ENCODE assay signal across 1 cellular context in the genomic region with DNA sequence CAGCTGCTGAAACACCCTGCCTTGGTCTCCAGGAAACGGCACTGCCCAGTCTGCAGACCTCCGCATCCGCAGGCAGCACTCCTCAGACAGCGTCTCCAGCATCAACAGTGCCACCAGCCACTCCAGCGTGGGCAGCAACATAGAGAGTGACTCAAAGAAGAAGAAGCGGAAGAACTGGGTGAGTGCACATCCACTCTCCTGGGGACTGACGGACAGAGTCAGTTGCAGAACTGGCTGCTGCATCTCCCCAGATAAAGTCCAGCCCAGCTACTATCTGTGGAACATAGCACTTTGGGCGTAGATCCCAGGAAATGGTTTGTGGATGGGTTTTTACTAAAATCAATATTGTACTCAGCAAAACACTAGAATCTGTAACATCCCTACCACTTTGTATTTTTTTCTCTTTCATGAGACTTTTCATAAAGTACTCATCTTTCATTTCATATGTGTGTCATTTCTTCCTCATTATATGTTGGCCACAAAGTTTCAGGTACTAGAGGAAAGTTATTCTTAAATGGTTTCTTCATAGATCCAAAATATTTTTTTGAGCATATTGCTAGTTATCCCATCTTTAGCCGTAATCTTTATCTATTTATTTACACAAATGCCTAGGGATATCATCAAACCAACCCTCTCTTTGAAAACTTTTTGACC.
TF ChIP-seq lines count a peak whose summit lies in the region.

No MANE protein-coding gene starts in this region.

TF ChIP-seq in K562, 482 proteins besides CTCF, POLR2A, EP300 and RAD21 (continued from another document and continues in another):
- TF ChIP-seq RCOR1 (IDR thresholded peaks at IDR 0.05; ENCODE audit: borderline replicate concordance in 1 of 2, low read depth in 2 of 2, low read length in 2 of 2) (peak in 1 of 2 experiments; percentile 91; a peak in 3 of 4 replicates), HDAC2 (IDR thresholded peaks at IDR 0.05) (0 out of 2 replicates have a peak, but pooled peaks have one; percentile 40), MYNN (IDR thresholded peaks at IDR 0.05) (peak; percentile 76), MYNN (CRISPR knock-in tag; IDR thresholded peaks at IDR 0.05) (no peak), CCNT2 (IDR thresholded peaks at IDR 0.05; ENCODE audit: borderline replicate concordance, extremely low read depth, insufficient read length, low read depth, low read length) (peak; percentile 18), RBM39 (optimal IDR thresholded peaks at IDR 0.05; ENCODE audit: low read depth, low read length) (no peak), TCF3 (CRISPR knock-in tag; IDR thresholded peaks at IDR 0.05) (peak; percentile 90), HDAC3 (IDR thresholded peaks at IDR 0.05; ENCODE audit: borderline replicate concordance, partially characterized antibody) (no peak), FIP1L1 (IDR thresholded peaks at IDR 0.05; ENCODE audit: low read depth, low read length, poor library complexity, severe bottlenecking) (no peak), TEAD4 (IDR thresholded peaks at IDR 0.05; ENCODE audit: low read length) (peak; percentile 81), TEAD4 (CRISPR knock-in tag; IDR thresholded peaks at IDR 0.05; ENCODE audit: borderline replicate concordance) (no peak), MAFF (IDR thresholded peaks at IDR 0.05; ENCODE audit: low read length) (0 out of 2 replicates have a peak, but pooled peaks have one; percentile 3), ZNF184 (CRISPR knock-in tag; IDR thresholded peaks at IDR 0.05) (no peak), DPF2 (IDR thresholded peaks at IDR 0.05) (peak; percentile 80; the same call in 1 of the 2 replicates), NFE2 (IDR thresholded peaks at IDR 0.05; ENCODE audit: low read depth) (peak; percentile 8; the same call in 1 of the 2 replicates), ATF7 (IDR thresholded peaks at IDR 0.05) (0 out of 2 replicates have a peak, but pooled peaks have one; percentile 15), NCOA1 (IDR thresholded peaks at IDR 0.05; ENCODE audit: low read depth) (peak; percentile 55; the same call in 1 of the 2 replicates), MTA3 (IDR thresholded peaks at IDR 0.05; ENCODE audit: borderline replicate concordance) (peak; percentile 45; the same call in 1 of the 2 replicates), MEIS2 (IDR thresholded peaks at IDR 0.05; ENCODE audit: partially characterized antibody) (peak; percentile 46), ZFPM2 (CRISPR knock-in tag; IDR thresholded peaks at IDR 0.05) (no peak), NR2C1 (IDR thresholded peaks at IDR 0.05) (no peak), NR2C1 (tag; IDR thresholded peaks at IDR 0.05) (no peak), CREB1 (IDR thresholded peaks at IDR 0.05) (peak; percentile 27; the same call in 1 of the 2 replicates), CREB1 (CRISPR knock-in tag; IDR thresholded peaks at IDR 0.05) (no peak), FOXJ2 (tag; IDR thresholded peaks at IDR 0.05) (no peak), ARID2 (IDR thresholded peaks at IDR 0.05) (no peak), TRIM24 (IDR thresholded peaks at IDR 0.05) (peak in 1 of 2 experiments; percentile 63; a peak in 2 of 4 replicates), EHMT2 (IDR thresholded peaks at IDR 0.05) (0 out of 2 replicates have a peak, but pooled peaks have one; percentile 11), BHLHE40 (IDR thresholded peaks at IDR 0.05; ENCODE audit: low read length) (0 out of 2 replicates have a peak, but pooled peaks have one; percentile 5), NCOA2 (IDR thresholded peaks at IDR 0.05; ENCODE audit: partially characterized antibody in 2 of 2) (peak in 1 of 2 experiments; percentile 29), SOX6 (IDR thresholded peaks at IDR 0.05) (peak; percentile 45; the same call in 1 of the 2 replicates), FUS (optimal IDR thresholded peaks at IDR 0.05; ENCODE audit: low read depth, low read length) (no peak), EGR1 (conservative IDR thresholded peaks at IDR 0.05) (peak; percentile 66), CTBP1 (IDR thresholded peaks at IDR 0.05; ENCODE audit: borderline replicate concordance) (peak; percentile 83), CBFA2T3 (IDR thresholded peaks at IDR 0.05) (peak; percentile 87), FOXA1 (IDR thresholded peaks at IDR 0.05; ENCODE audit: borderline replicate concordance) (no peak), POLR3G (IDR thresholded peaks at IDR 0.05; ENCODE audit: extremely low read depth, insufficient read length, insufficient replicate concordance) (no peak), ERF (CRISPR knock-in tag; IDR thresholded peaks at IDR 0.05) (no peak), SMARCA4 (IDR thresholded peaks at IDR 0.05) (peak; percentile 77; the same call in 1 of the 2 replicates), CREM (IDR thresholded peaks at IDR 0.05; ENCODE audit: low read depth) (peak; percentile 61), ZNF24 (IDR thresholded peaks at IDR 0.05) (peak; percentile 34; the same call in 1 of the 2 replicates), NRF1 (conservative IDR thresholded peaks at IDR 0.05 in 1 of 2, IDR thresholded peaks at IDR 0.05 in 1 of 2) (peak; percentile 12 to 22; a peak in 1 of 4 replicates), NFIC (IDR thresholded peaks at IDR 0.05) (peak; percentile 44), ARNT (IDR thresholded peaks at IDR 0.05) (0 out of 4 replicates have a peak, but pooled peaks of 1 of the 2 experiments have one; percentile 45), PPARD (CRISPR knock-in tag; IDR thresholded peaks at IDR 0.05) (no peak), CCAR2 (IDR thresholded peaks at IDR 0.05; ENCODE audit: low read depth, low read length) (no peak), MAFG (tag; conservative IDR thresholded peaks at IDR 0.05) (no peak), LCOR (CRISPR knock-in tag; IDR thresholded peaks at IDR 0.05) (0 out of 2 replicates have a peak, but pooled peaks have one; percentile 29), POLR2G (IDR thresholded peaks at IDR 0.05; ENCODE audit: low read depth, low read length) (peak; percentile 35; the same call in 1 of the 2 replicates), KLF16 (IDR thresholded peaks at IDR 0.05) (peak; percentile 22; the same call in 1 of the 2 replicates), KHSRP (IDR thresholded peaks at IDR 0.05) (no peak), FOS (IDR thresholded peaks at IDR 0.05; ENCODE audit: extremely low read depth, insufficient read length) (no peak), POLR2AphosphoS5 (IDR thresholded peaks at IDR 0.05; ENCODE audit: control insufficient read depth, insufficient read depth, low read depth, low read length) (peak; percentile 62; the same call in 1 of the 2 replicates), RBFOX2 (IDR thresholded peaks at IDR 0.05; ENCODE audit: low read depth, low read length) (peak; percentile 53), GATAD2B (IDR thresholded peaks at IDR 0.05; ENCODE audit: borderline replicate concordance) (0 out of 2 replicates have a peak, but pooled peaks have one; percentile 26), CBFA2T2 (conservative IDR thresholded peaks at IDR 0.05) (peak; percentile 69)
- TF ChIP-seq, protein P1, sequence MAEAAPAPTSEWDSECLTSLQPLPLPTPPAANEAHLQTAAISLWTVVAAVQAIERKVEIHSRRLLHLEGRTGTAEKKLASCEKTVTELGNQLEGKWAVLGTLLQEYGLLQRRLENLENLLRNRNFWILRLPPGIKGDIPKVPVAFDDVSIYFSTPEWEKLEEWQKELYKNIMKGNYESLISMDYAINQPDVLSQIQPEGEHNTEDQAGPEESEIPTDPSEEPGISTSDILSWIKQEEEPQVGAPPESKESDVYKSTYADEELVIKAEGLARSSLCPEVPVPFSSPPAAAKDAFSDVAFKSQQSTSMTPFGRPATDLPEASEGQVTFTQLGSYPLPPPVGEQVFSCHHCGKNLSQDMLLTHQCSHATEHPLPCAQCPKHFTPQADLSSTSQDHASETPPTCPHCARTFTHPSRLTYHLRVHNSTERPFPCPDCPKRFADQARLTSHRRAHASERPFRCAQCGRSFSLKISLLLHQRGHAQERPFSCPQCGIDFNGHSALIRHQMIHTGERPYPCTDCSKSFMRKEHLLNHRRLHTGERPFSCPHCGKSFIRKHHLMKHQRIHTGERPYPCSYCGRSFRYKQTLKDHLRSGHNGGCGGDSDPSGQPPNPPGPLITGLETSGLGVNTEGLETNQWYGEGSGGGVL (CRISPR knock-in tag; IDR thresholded peaks at IDR 0.05) = no peak
- TF ChIP-seq, protein P2, sequence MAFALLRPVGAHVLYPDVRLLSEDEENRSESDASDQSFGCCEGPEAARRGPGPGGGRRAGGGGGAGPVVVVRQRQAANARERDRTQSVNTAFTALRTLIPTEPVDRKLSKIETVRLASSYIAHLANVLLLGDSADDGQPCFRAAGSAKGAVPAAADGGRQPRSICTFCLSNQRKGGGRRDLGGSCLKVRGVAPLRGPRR (CRISPR knock-in tag; IDR thresholded peaks at IDR 0.05) = no peak
- TF ChIP-seq, protein P3, sequence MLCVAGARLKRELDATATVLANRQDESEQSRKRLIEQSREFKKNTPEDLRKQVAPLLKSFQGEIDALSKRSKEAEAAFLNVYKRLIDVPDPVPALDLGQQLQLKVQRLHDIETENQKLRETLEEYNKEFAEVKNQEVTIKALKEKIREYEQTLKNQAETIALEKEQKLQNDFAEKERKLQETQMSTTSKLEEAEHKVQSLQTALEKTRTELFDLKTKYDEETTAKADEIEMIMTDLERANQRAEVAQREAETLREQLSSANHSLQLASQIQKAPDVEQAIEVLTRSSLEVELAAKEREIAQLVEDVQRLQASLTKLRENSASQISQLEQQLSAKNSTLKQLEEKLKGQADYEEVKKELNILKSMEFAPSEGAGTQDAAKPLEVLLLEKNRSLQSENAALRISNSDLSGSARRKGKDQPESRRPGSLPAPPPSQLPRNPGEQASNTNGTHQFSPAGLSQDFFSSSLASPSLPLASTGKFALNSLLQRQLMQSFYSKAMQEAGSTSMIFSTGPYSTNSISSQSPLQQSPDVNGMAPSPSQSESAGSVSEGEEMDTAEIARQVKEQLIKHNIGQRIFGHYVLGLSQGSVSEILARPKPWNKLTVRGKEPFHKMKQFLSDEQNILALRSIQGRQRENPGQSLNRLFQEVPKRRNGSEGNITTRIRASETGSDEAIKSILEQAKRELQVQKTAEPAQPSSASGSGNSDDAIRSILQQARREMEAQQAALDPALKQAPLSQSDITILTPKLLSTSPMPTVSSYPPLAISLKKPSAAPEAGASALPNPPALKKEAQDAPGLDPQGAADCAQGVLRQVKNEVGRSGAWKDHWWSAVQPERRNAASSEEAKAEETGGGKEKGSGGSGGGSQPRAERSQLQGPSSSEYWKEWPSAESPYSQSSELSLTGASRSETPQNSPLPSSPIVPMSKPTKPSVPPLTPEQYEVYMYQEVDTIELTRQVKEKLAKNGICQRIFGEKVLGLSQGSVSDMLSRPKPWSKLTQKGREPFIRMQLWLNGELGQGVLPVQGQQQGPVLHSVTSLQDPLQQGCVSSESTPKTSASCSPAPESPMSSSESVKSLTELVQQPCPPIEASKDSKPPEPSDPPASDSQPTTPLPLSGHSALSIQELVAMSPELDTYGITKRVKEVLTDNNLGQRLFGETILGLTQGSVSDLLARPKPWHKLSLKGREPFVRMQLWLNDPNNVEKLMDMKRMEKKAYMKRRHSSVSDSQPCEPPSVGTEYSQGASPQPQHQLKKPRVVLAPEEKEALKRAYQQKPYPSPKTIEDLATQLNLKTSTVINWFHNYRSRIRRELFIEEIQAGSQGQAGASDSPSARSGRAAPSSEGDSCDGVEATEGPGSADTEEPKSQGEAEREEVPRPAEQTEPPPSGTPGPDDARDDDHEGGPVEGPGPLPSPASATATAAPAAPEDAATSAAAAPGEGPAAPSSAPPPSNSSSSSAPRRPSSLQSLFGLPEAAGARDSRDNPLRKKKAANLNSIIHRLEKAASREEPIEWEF (CRISPR knock-in tag; IDR thresholded peaks at IDR 0.05) = no peak
- TF ChIP-seq, protein P4, sequence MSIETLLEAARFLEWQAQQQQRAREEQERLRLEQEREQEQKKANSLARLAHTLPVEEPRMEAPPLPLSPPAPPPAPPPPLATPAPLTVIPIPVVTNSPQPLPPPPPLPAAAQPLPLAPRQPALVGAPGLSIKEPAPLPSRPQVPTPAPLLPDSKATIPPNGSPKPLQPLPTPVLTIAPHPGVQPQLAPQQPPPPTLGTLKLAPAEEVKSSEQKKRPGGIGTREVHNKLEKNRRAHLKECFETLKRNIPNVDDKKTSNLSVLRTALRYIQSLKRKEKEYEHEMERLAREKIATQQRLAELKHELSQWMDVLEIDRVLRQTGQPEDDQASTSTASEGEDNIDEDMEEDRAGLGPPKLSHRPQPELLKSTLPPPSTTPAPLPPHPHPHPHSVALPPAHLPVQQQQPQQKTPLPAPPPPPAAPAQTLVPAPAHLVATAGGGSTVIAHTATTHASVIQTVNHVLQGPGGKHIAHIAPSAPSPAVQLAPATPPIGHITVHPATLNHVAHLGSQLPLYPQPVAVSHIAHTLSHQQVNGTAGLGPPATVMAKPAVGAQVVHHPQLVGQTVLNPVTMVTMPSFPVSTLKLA (conservative IDR thresholded peaks at IDR 0.05) = no peak
